Comparison of ENCODE assay signal across 1 cellular context in genomic region chr2:25253153-25253617, GRCh38.
TF ChIP-seq lines count a peak whose summit lies in the region.

No MANE protein-coding gene starts in this region.

TF ChIP-seq in WTC11, 78 proteins besides CTCF, POLR2A, EP300 and RAD21 (continued from another document):
- TF ChIP-seq E2F4 (CRISPR knock-in tag; IDR thresholded peaks at IDR 0.05; ENCODE audit: borderline replicate concordance, low read depth) (no peak), NFE2L1 (CRISPR knock-in tag; IDR thresholded peaks at IDR 0.05) (no peak), ZSCAN18 (CRISPR knock-in tag; IDR thresholded peaks at IDR 0.05) (no peak), TEAD4 (CRISPR knock-in tag; IDR thresholded peaks at IDR 0.05) (no peak), IRF2 (CRISPR knock-in tag; IDR thresholded peaks at IDR 0.05; ENCODE audit: borderline replicate concordance, low read depth) (no peak), HMGXB4 (CRISPR knock-in tag; IDR thresholded peaks at IDR 0.05) (no peak), GRHL2 (CRISPR knock-in tag; IDR thresholded peaks at IDR 0.05; ENCODE audit: insufficient replicate concordance, severe bottlenecking) (no peak)
TF ChIP-seq in WTC11: peak in this region for 0.
